17 cellular contexts compared by ENCODE assay signal in genomic region chr17:81533713-81534141, GRCh38. TPM values are rescaled to one million over a fixed set of nuclear protein-coding genes. Genes with fewer than 3 reads are reported as not detected.
"Had no signal": no experiment of that assay in that cellular context is flagged by ENCODE, and none has a peak within 500 bp of the region (broad histone marks: within the 10 kb centered on the region; RNA-seq: fewer than 3 reads in every experiment).

No MANE protein-coding gene starts in this region.

- H3K27me3 ChIP-seq: body of pancreas, vagina had no signal

- DNase-seq: activated CD4-positive, alpha-beta T cell treated with anti-CD3 and anti-CD28 coated beads, Interleukin-2, amount 10 ng/mL, durations not matched to agents 7 days and 5 days; activated CD4-positive, CD25-positive, alpha-beta regulatory T cell; activated CD8-positive, alpha-beta memory T cell treated with anti-CD3 and anti-CD28 coated beads for 24 hours; activated naive CD4-positive, alpha-beta T cell treated with anti-CD3 and anti-CD28 coated beads for 36 hours; amniotic stem cell; body of pancreas; central memory CD4-positive, alpha-beta T cell; dermis blood vessel endothelial cell; endodermal cell; hypothalamus; stimulated activated naive B cell treated with anti-CD40 and anti-IgM and Interleukin-4, amounts not matched to agents 10 μg/mL and 1 μg/mL and 100 μg/mL, for 72 hours had no signal

- H3K4me1 Mint-ChIP-seq: activated CD4-positive, alpha-beta T cell treated with anti-CD3 and anti-CD28 coated beads, Interleukin-2, amount 10 ng/mL, durations not matched to agents 7 days and 5 days; activated T-helper 17 cell treated with anti-CD3 and anti-CD28 coated beads, Interleukin-2, amount 50 U/mL, for 72 hours; endodermal cell had no signal

- ATAC-seq: activated T-helper 17 cell treated with anti-CD3 and anti-CD28 coated beads, Interleukin-2, amount 50 U/mL, for 72 hours; body of pancreas; stimulated activated naive B cell treated with anti-CD40 and anti-IgM and Interleukin-4, amounts not matched to agents 10 μg/mL and 1 μg/mL and 100 μg/mL, for 72 hours had no signal

- H3K27ac ChIP-seq: body of pancreas, neutrophil, right atrium auricular region, tibial nerve, vagina had no signal

- H3K27ac Mint-ChIP-seq: activated CD4-positive, alpha-beta T cell treated with anti-CD3 and anti-CD28 coated beads, Interleukin-2, amount 10 ng/mL, durations not matched to agents 7 days and 5 days; activated naive CD4-positive, alpha-beta T cell treated with anti-CD3 and anti-CD28 coated beads for 36 hours; activated T-helper 17 cell treated with anti-CD3 and anti-CD28 coated beads, Interleukin-2, amount 50 U/mL, for 72 hours; endodermal cell; stimulated activated naive B cell treated with anti-CD40 and anti-IgM and Interleukin-4, amounts not matched to agents 10 μg/mL and 1 μg/mL and 100 μg/mL, for 72 hours had no signal

- H3K4me3 Mint-ChIP-seq: activated CD4-positive, alpha-beta T cell treated with anti-CD3 and anti-CD28 coated beads, Interleukin-2, amount 10 ng/mL, durations not matched to agents 7 days and 5 days; activated naive CD4-positive, alpha-beta T cell treated with anti-CD3 and anti-CD28 coated beads for 36 hours; activated T-helper 17 cell treated with anti-CD3 and anti-CD28 coated beads, Interleukin-2, amount 50 U/mL, for 72 hours; endodermal cell; stimulated activated naive B cell treated with anti-CD40 and anti-IgM and Interleukin-4, amounts not matched to agents 10 μg/mL and 1 μg/mL and 100 μg/mL, for 72 hours had no signal

- H3K4me3 ChIP-seq: body of pancreas, right atrium auricular region, smooth muscle cell, tibial nerve, vagina had no signal

- H3K36me3 ChIP-seq: neutrophil, right atrium auricular region, vagina had no signal

- H3K9me3 ChIP-seq: body of pancreas, neutrophil, right atrium auricular region, tibial nerve, vagina had no signal

- H3K9me3 Mint-ChIP-seq: activated CD4-positive, alpha-beta T cell treated with anti-CD3 and anti-CD28 coated beads, Interleukin-2, amount 10 ng/mL, durations not matched to agents 7 days and 5 days; activated naive CD4-positive, alpha-beta T cell treated with anti-CD3 and anti-CD28 coated beads for 36 hours; activated T-helper 17 cell treated with anti-CD3 and anti-CD28 coated beads, Interleukin-2, amount 50 U/mL, for 72 hours; endodermal cell; stimulated activated naive B cell treated with anti-CD40 and anti-IgM and Interleukin-4, amounts not matched to agents 10 μg/mL and 1 μg/mL and 100 μg/mL, for 72 hours had no signal

RNA-seq across cellular contexts. Expression of gene FSCN2, which starts 5.5 kb away (rescaled TPM):
- total RNA-seq: activated naive CD4-positive, alpha-beta T cell treated with anti-CD3 and anti-CD28 coated beads for 36 hours had no signal
